12 cellular contexts compared by ENCODE assay signal in genomic region chr3:61315874-61316273, GRCh38.
DNase-seq lines count a peak whose midpoint lies in the region; ATAC-seq, FAIRE-seq and TF ChIP-seq lines count a peak whose summit lies in the region.
"Had no signal": no experiment of that assay in that cellular context is flagged by ENCODE, and none has a peak within 500 bp of the region (broad histone marks: within the 10 kb centered on the region; RNA-seq: fewer than 3 reads in every experiment).

No MANE protein-coding gene starts in this region.

- H3K27ac ChIP-seq in adrenal gland (no peak overlapping the region), kidney (ENCODE audit: low read depth in 2 of 2, low read length in 2 of 2) (no peak overlapping the region), aorta (ENCODE audit: low read depth in 1 of 2, low read length in 2 of 2) (no peak overlapping the region), A673 (ENCODE audit: low read depth, low read length, poor library complexity, severe bottlenecking) (no peak overlapping the region)
- H3K27ac ChIP-seq: sigmoid colon had no signal

- no peak for FAIRE-seq in kidney (lab: Jason Lieb, UNC)

- H3K4me3 ChIP-seq in adrenal gland (no peak overlapping the region), kidney (ENCODE audit: low read length in 2 of 2) (no peak overlapping the region), aorta (ENCODE audit: low read length in 2 of 2) (no peak overlapping the region), A673 (ENCODE audit: low read depth, low read length, poor library complexity, severe bottlenecking) (no peak overlapping the region)
- H3K4me3 ChIP-seq: sigmoid colon had no signal

- BruUV-seq in A673 (replicated peaks; lab: Mats Ljungman, UMichigan) = no TSS peak

- H3K27me3 ChIP-seq in adrenal gland (no peaks in the 10 kb centered on the region), aorta (ENCODE audit: control insufficient read depth in 1 of 2, insufficient read depth in 2 of 2, low read length in 1 of 2) (peaks cover 0 to 3% of the 10 kb centered on the region in 2 donors), A673 (replicated peaks; ENCODE audit: insufficient read depth, low read depth, low read length, poor library complexity) (no peaks in the 10 kb centered on the region)
- H3K27me3 ChIP-seq: sigmoid colon had no signal

- DNase-seq in Right ventricle myocardium superior (peak; percentile 40), cardiac septum (ENCODE audit: low spot score) (no peak), adrenal gland (peak in 6 of 7 donors; percentile 21 to 34 (median 28)), kidney (peak; percentile 48), aorta (no peak), DMS 273 treated with DMSO at 0.1 percent for 48 hours (lab: John Stamatoyannopoulos, UW) (no peak), NCI-H748 (lab: John Stamatoyannopoulos, UW; ENCODE audit: unreplicated experiment) (no peak), A673 (ENCODE audit: low spot score) (no peak)
- DNase-seq: activated CD8-positive, alpha-beta memory T cell treated with anti-CD3 and anti-CD28 coated beads, Interleukin-2, amount 50 U/mL, for 48 hours; KG1; NCI-H2029; sigmoid colon had no signal

- no peak overlapping the region for H3K9ac ChIP-seq in kidney (ENCODE audit: low read length in 2 of 2)

- no peaks in the 10 kb centered on the region for H3K36me3 ChIP-seq in adrenal gland (replicated peaks in 1 of 2)
- no peaks in the 10 kb centered on the region for H3K36me3 ChIP-seq in kidney (ENCODE audit: control insufficient read depth in 1 of 2, insufficient read depth in 2 of 2, low read length in 2 of 2)
- no peaks in the 10 kb centered on the region for H3K36me3 ChIP-seq in aorta (ENCODE audit: control insufficient read depth in 1 of 2, insufficient read depth in 2 of 2, low read length in 1 of 2)
- no peaks in the 10 kb centered on the region for H3K36me3 ChIP-seq in A673 (ENCODE audit: insufficient read depth, low read length, poor library complexity, severe bottlenecking)
- H3K36me3 ChIP-seq: sigmoid colon had no signal

- intact Hi-C loops in Right ventricle myocardium superior (cut with DNase I) (no loop called here), cardiac septum (cut with DNase I) (no loop called here), adrenal gland (cut with DNase I) (no loop called here), kidney (cut with DNase I) (no loop called here), aorta (cut with DNase I) (no loop called here), A673 (cut with micrococcal nuclease; ENCODE audit: unreplicated experiment) (no loop called here)

- TF ChIP-seq POLR2A in adrenal gland (IDR thresholded peaks at IDR 0.05) = no peak

- CTCF ChIA-PET in A673 (lab: Charles Lee) = no interaction called here

- H3K4me1 ChIP-seq in adrenal gland (replicated peaks in 1 of 2) (no peaks in the 10 kb centered on the region), kidney (ENCODE audit: control insufficient read depth in 1 of 2, insufficient read depth in 1 of 2, low read depth in 1 of 2, low read length in 2 of 2) (no peaks in the 10 kb centered on the region), aorta (ENCODE audit: control insufficient read depth in 1 of 2, insufficient read depth in 2 of 2, low read length in 2 of 2) (no peaks in the 10 kb centered on the region), A673 (ENCODE audit: insufficient read depth, low read length, poor library complexity, severe bottlenecking) (no peaks in the 10 kb centered on the region)
- H3K4me1 ChIP-seq: sigmoid colon had no signal

- POLR2A ChIA-PET in A673 (lab: Charles Lee; ENCODE audit: low non-redundant PET) = no interaction called here

- WGBS in adrenal gland, 4 donors = 17 to 38% (median 30%) methylated on average over 3 of the region's 3 CpGs
- 14 to 16% methylated on average over 3 of the region's 3 CpGs for WGBS in aorta, 2 donors

- H3K9me3 ChIP-seq in adrenal gland (replicated peaks in 1 of 3) (no peaks in the 10 kb centered on the region), kidney (ENCODE audit: control insufficient read depth in 1 of 2, low read length in 2 of 2) (no peaks in the 10 kb centered on the region), aorta (ENCODE audit: control insufficient read depth, low read length) (peaks cover 2% of the 10 kb centered on the region), A673 (ENCODE audit: low read depth, low read length, poor library complexity, severe bottlenecking) (no peaks in the 10 kb centered on the region)
- H3K9me3 ChIP-seq: sigmoid colon had no signal

- peak; percentile 46 for ATAC-seq in Right ventricle myocardium superior (ENCODE audit: poor library complexity)
- ATAC-seq in aorta (ENCODE audit: low FRiP score) = peak; percentile 33

- TF ChIP-seq CTCF in adrenal gland (IDR thresholded peaks at IDR 0.05) = no peak
- no peak for TF ChIP-seq CTCF in kidney (IDR thresholded peaks at IDR 0.05; ENCODE audit: borderline replicate concordance, extremely low read depth, insufficient read depth)
- no peak for TF ChIP-seq CTCF in A673 (conservative IDR thresholded peaks at IDR 0.05; ENCODE audit: low read depth, low read length)

Comparison
In these comparisons a context has a peak if more than half of its experiments do, and no peak if none do; other contexts are left out.
1. DNase-seq: peak in Right ventricle myocardium superior (single experiment), adrenal gland (6 of 7) and kidney (single experiment); none in cardiac septum (single experiment), aorta (0 of 2), DMS 273 treated with DMSO at 0.1 percent for 48 hours (single experiment), NCI-H748 (single experiment) and A673 (single experiment).